24 cellular contexts compared by ENCODE assay signal in the genomic region with DNA sequence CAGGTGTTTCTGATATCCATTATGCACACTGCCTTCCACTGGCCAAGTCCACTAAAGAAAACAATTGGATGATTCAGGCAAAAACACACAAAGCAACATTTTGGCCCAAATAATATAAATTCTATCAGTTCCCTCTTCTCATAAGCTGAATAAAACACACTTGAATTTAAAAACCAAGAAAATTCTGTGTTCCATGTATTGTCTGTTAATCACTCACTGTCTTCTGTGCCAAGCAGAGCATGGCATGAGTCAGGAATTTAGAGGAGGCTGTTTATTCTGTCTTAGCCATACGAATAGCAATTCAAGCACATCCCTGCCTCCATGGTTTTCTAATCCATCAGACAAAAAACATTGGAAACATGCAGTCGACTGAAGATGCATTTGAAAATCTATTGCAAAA.
A peak's percentile ranks its signal among the peaks of the same experiment; 100 is the strongest.
DNase-seq lines count a peak whose midpoint lies in the region; ATAC-seq and TF ChIP-seq lines count a peak whose summit lies in the region.
"Had no signal": no experiment of that assay in that cellular context is flagged by ENCODE, and none has a peak within 500 bp of the region (broad histone marks: within the 10 kb centered on the region; RNA-seq: fewer than 3 reads in every experiment).

No MANE protein-coding gene starts in this region.

- no peaks in the 10 kb centered on the region for H3K36me3 ChIP-seq in adipocyte (ENCODE audit: control insufficient read depth, insufficient read depth, low read length, severe bottlenecking)
- H3K36me3 ChIP-seq: neutrophil had no signal

- no peak overlapping the region for H3K9ac ChIP-seq in adipocyte (ENCODE audit: low read length)
- H3K9ac ChIP-seq: KMS-11 had no signal

- DNase-seq in DMS53 (lab: John Stamatoyannopoulos, UW) = peak; percentile 55
- peak; percentile 42 for DNase-seq in adipocyte (ENCODE audit: low read depth)
- peak; percentile 50 for DNase-seq in globus pallidus (ENCODE audit: low spot score)
- peak; percentile 82 for DNase-seq in renal cortical epithelial cell (ENCODE audit: low read depth)
- no peak for DNase-seq in ecto neural progenitor cell (ENCODE audit: low spot score)
- no peak for DNase-seq in NCI-H187 (lab: John Stamatoyannopoulos, UW)
- DNase-seq in foreskin fibroblast = no peak
- DNase-seq: activated CD4-positive, alpha-beta T cell treated with anti-CD3 and anti-CD28 coated beads for 48 hours; activated CD8-positive, alpha-beta memory T cell treated with anti-CD3 and anti-CD28 coated beads for 24 hours; activated effector memory CD4-positive, alpha-beta T cell treated with anti-CD3 and anti-CD28 coated beads, Interleukin-2, amount 50 U/mL, for 16 hours; activated naive CD8-positive, alpha-beta T cell treated with anti-CD3 and anti-CD28 coated beads, Interleukin-2, amount 10 ng/mL, durations not matched to agents 7 days and 5 days; activated T-cell treated with anti-CD3 and anti-CD28 coated beads, Interleukin-2, amount 50 U/mL, for 1 hour; body of pancreas; effector CD4-positive, alpha-beta T cell; mesenchymal stem cell; NCI-H1436; NCI-H2107; stimulated activated CD4-positive, alpha-beta T cell treated with anti-CD3 and anti-CD28 coated beads, Interleukin-15, amount 100 ng/mL, for 24 hours; stimulated activated naive CD4-positive, alpha-beta T cell; tibial artery had no signal

- H3K4me3 ChIP-seq in adipocyte (ENCODE audit: low read length) = no peak overlapping the region
- no peak overlapping the region for H3K4me3 ChIP-seq in foreskin fibroblast (ENCODE audit: low read depth in 1 of 2, low read length in 2 of 2)
- H3K4me3 ChIP-seq: body of pancreas, tibial artery had no signal

- no peak for ATAC-seq in GM21423 (IDR thresholded peaks at IDR 0.05; ENCODE audit: unreplicated experiment)
- ATAC-seq: body of pancreas, left lobe of liver had no signal

- no peaks in the 10 kb centered on the region for H3K9me3 ChIP-seq in adipocyte (ENCODE audit: control insufficient read depth, low read length)
- H3K9me3 ChIP-seq: body of pancreas, neutrophil, tibial artery had no signal

- no peaks in the 10 kb centered on the region for H3K4me1 ChIP-seq in adipocyte (ENCODE audit: control insufficient read depth, insufficient read depth, low read length)

- H3K27me3 ChIP-seq in adipocyte (replicated peaks; ENCODE audit: control insufficient read depth, insufficient read depth, low read length) = no peaks in the 10 kb centered on the region
- H3K27me3 ChIP-seq: body of pancreas, tibial artery had no signal

- TF ChIP-seq CTCF in foreskin fibroblast (IDR thresholded peaks at IDR 0.05; ENCODE audit: low read depth, low read length) = no peak

Comparison
In these comparisons a context has a peak if more than half of its experiments do, and no peak if none do; other contexts are left out.
1. DNase-seq: peak in DMS53 (single experiment), adipocyte (single experiment), globus pallidus (single experiment) and renal cortical epithelial cell (single experiment); none in ecto neural progenitor cell (single experiment), NCI-H187 (0 of 2) and foreskin fibroblast (0 of 2).